In genomic region chr7:44905002-44905635, GRCh38 we compare ENCODE assay signal across 2 cellular contexts.
TF ChIP-seq lines count a peak whose summit lies in the region.

No MANE protein-coding gene starts in this region.

TF ChIP-seq in K562, 482 proteins besides CTCF, POLR2A, EP300 and RAD21 (continued from another document):
- TF ChIP-seq MAFG (tag; conservative IDR thresholded peaks at IDR 0.05) = no peak
- no peak for TF ChIP-seq SMAD2 (IDR thresholded peaks at IDR 0.05; ENCODE audit: low read depth, low read length)
- TF ChIP-seq PURB (CRISPR knock-in tag; IDR thresholded peaks at IDR 0.05; ENCODE audit: low read depth) = no peak
- TF ChIP-seq MXI1 (IDR thresholded peaks at IDR 0.05; ENCODE audit: low read depth, low read length) = no peak
- TF ChIP-seq ZNF445 (CRISPR knock-in tag; IDR thresholded peaks at IDR 0.05; ENCODE audit: low read depth) = no peak
- TF ChIP-seq PTRF (tag; IDR thresholded peaks at IDR 0.05) = no peak
- TF ChIP-seq LCOR (CRISPR knock-in tag; IDR thresholded peaks at IDR 0.05) = no peak
- TF ChIP-seq ETV6 (IDR thresholded peaks at IDR 0.05; ENCODE audit: borderline replicate concordance in 1 of 2, low read depth in 2 of 2, low read length in 1 of 2) = no peak
- no peak for TF ChIP-seq ETV6 (CRISPR knock-in tag; IDR thresholded peaks at IDR 0.05; ENCODE audit: borderline replicate concordance)
- no peak for TF ChIP-seq ZEB2 (IDR thresholded peaks at IDR 0.05)

TF ChIP-seq in SK-N-SH treated with all-trans-retinoic acid at 6 μM for 48 hours, 23 proteins besides CTCF, POLR2A, EP300 and RAD21 (continued from another document):
- TF ChIP-seq POU6F1 (CRISPR knock-in tag; IDR thresholded peaks at IDR 0.05; ENCODE audit: borderline replicate concordance, low read depth) (no peak), PPARA (CRISPR knock-in tag; IDR thresholded peaks at IDR 0.05; ENCODE audit: borderline replicate concordance) (no peak), ESRRG (CRISPR knock-in tag; IDR thresholded peaks at IDR 0.05) (no peak), ZC3H10 (CRISPR knock-in tag; IDR thresholded peaks at IDR 0.05) (no peak), CSDC2 (CRISPR knock-in tag; IDR thresholded peaks at IDR 0.05) (no peak), TSHZ2 (CRISPR knock-in tag; IDR thresholded peaks at IDR 0.05) (no peak), TCF4 (CRISPR knock-in tag; IDR thresholded peaks at IDR 0.05; ENCODE audit: borderline replicate concordance) (no peak), ZFP30 (CRISPR knock-in tag; IDR thresholded peaks at IDR 0.05) (no peak), TOX (CRISPR knock-in tag; IDR thresholded peaks at IDR 0.05; ENCODE audit: borderline replicate concordance) (no peak)
